In genomic region chr15:46461416-46461815, GRCh38 we compare ENCODE assay signal across 18 cellular contexts.
DNase-seq lines count a peak whose midpoint lies in the region; ATAC-seq and TF ChIP-seq lines count a peak whose summit lies in the region.
"Had no signal": no experiment of that assay in that cellular context is flagged by ENCODE, and none has a peak within 500 bp of the region (broad histone marks: within the 10 kb centered on the region; RNA-seq: fewer than 3 reads in every experiment).

No MANE protein-coding gene starts in this region.

- no peaks in the 10 kb centered on the region for H3F3A ChIP-seq in SK-N-SH (replicated peaks; ENCODE audit: insufficient read depth)

- POLR2A ChIA-PET in SK-N-SH (lab: Yijun Ruan, JAX), result no interaction called here

- H3K9me2 ChIP-seq in SK-N-SH, result no peaks in the 10 kb centered on the region

- intact Hi-C loops in testis (cut with DNase I; ENCODE audit: low total_unique reads), result no loop called here
- intact Hi-C loops in ascending aorta (cut with DNase I), result no loop called here

- no peak overlapping the region for H3K4me2 ChIP-seq in SK-N-SH
- H3K4me2 ChIP-seq: PC-9 had no signal

- 37% methylated on average over 2 of the region's 2 CpGs for WGBS in SK-N-SH (ENCODE audit: low lambda C conversion rate)
- 62 to 64% methylated on average over 2 of the region's 2 CpGs for WGBS in testis, 2 donors

- TF ChIP-seq CTCF in SK-N-SH (IDR thresholded peaks at IDR 0.05), result no peak
- TF ChIP-seq CTCF in fibroblast of pulmonary artery (IDR thresholded peaks at IDR 0.05; ENCODE audit: low read length, missing control alignments), result no peak
- no peak for TF ChIP-seq CTCF in testis (IDR thresholded peaks at IDR 0.05)
- TF ChIP-seq CTCF in ascending aorta (IDR thresholded peaks at IDR 0.05), result no peak

- no peaks in the 10 kb centered on the region for H3K9me3 ChIP-seq in SK-N-SH
- H3K9me3 ChIP-seq in testis, result no peaks in the 10 kb centered on the region
- no peaks in the 10 kb centered on the region for H3K9me3 ChIP-seq in ascending aorta

- DNase-seq in SK-N-SH, result no peak
- DNase-seq in HT1080 (ENCODE audit: low read depth), result peak; percentile 72
- DNase-seq in fibroblast of pulmonary artery (ENCODE audit: low read depth), result peak; percentile 55
- peak; percentile 34 for DNase-seq in testis
- DNase-seq in ascending aorta (ENCODE audit: low spot score in 2 of 2), result no peak
- DNase-seq: DMS153, IMR-90, Karpas-422, MM.1S, NCI-H1092 treated with DMSO at 0.1 percent for 48 hours, NCI-H2081 treated with DMSO at 0.1 percent for 48 hours, NCI-H510A treated with DMSO at 0.1 percent for 48 hours, PC-9 had no signal

- no peaks in the 10 kb centered on the region for H3K27me3 ChIP-seq in SK-N-SH (ENCODE audit: insufficient read depth)
- no peaks in the 10 kb centered on the region for H3K27me3 ChIP-seq in testis
- no peaks in the 10 kb centered on the region for H3K27me3 ChIP-seq in ascending aorta

- CTCF ChIA-PET in SK-N-SH (lab: Yijun Ruan, JAX), result no interaction called here

- no peak for TF ChIP-seq RAD21 in SK-N-SH (IDR thresholded peaks at IDR 0.05; ENCODE audit: low read length)

- H3K36me3 ChIP-seq in SK-N-SH (replicated peaks in 1 of 2; ENCODE audit: control insufficient read depth in 1 of 2, insufficient read depth in 2 of 2, low read length in 1 of 2), result no peaks in the 10 kb centered on the region
- H3K36me3 ChIP-seq in testis (ENCODE audit: low read depth, missing control alignments), result no peaks in the 10 kb centered on the region
- no peaks in the 10 kb centered on the region for H3K36me3 ChIP-seq in ascending aorta

- no peak overlapping the region for H3K9ac ChIP-seq in SK-N-SH

- TF ChIP-seq POLR2A in testis (IDR thresholded peaks at IDR 0.05), result no peak

- H3K4me1 ChIP-seq in SK-N-SH (ENCODE audit: control insufficient read depth in 1 of 2, insufficient read depth in 2 of 2, low read depth in 1 of 2, low read length in 1 of 2), result no peaks in the 10 kb centered on the region
- no peaks in the 10 kb centered on the region for H3K4me1 ChIP-seq in testis
- no peaks in the 10 kb centered on the region for H3K4me1 ChIP-seq in ascending aorta

- H4K20me1 ChIP-seq in SK-N-SH (ENCODE audit: insufficient read depth), result no peaks in the 10 kb centered on the region

- TF ChIP-seq EP300 in SK-N-SH (IDR thresholded peaks at IDR 0.05; ENCODE audit: borderline replicate concordance in 1 of 2, low read depth in 1 of 2, low read length in 1 of 2), result no peak

- no peak overlapping the region for H3K27ac ChIP-seq in SK-N-SH (ENCODE audit: low read depth in 2 of 2, low read length in 1 of 2)
- H3K27ac ChIP-seq in testis, result no peak overlapping the region
- no peak overlapping the region for H3K27ac ChIP-seq in ascending aorta
- H3K27ac ChIP-seq: 22Rv1, C4-2B, PC-9 had no signal

- peak overlapping the region; percentile 57; the same call in 1 of the 2 replicates for H2AFZ ChIP-seq in SK-N-SH (ENCODE audit: low read depth)
- H2AFZ ChIP-seq: PC-9 had no signal

- H3K79me2 ChIP-seq in SK-N-SH (ENCODE audit: insufficient read depth), result no peaks in the 10 kb centered on the region

- H3K4me3 ChIP-seq in SK-N-SH (ENCODE audit: low read depth in 2 of 2, low read length in 1 of 2), result no peak overlapping the region
- no peak overlapping the region for H3K4me3 ChIP-seq in fibroblast of pulmonary artery (replicated peaks; ENCODE audit: low read depth, low read length)
- no peak overlapping the region for H3K4me3 ChIP-seq in testis
- no peak overlapping the region for H3K4me3 ChIP-seq in ascending aorta
- H3K4me3 ChIP-seq: PC-9 had no signal

- ATAC-seq in SK-N-SH treated with all-trans-retinoic acid at 6 μM for 48 hours (no peak), HG02970 (IDR thresholded peaks at IDR 0.05; ENCODE audit: low FRiP score, unreplicated experiment) (no peak), GM19324 (IDR thresholded peaks at IDR 0.05; ENCODE audit: low FRiP score, unreplicated experiment) (no peak)

TF ChIP-seq in SK-N-SH, 30 proteins besides CTCF, POLR2A, EP300 and RAD21 (continues in another document):
- no peak for TF ChIP-seq NRF1 (IDR thresholded peaks at IDR 0.05; ENCODE audit: low read depth, low read length)
- no peak for TF ChIP-seq NFIC (IDR thresholded peaks at IDR 0.05; ENCODE audit: borderline replicate concordance)
- no peak for TF ChIP-seq GABPA (IDR thresholded peaks at IDR 0.05; ENCODE audit: low read depth)
- TF ChIP-seq FOXM1 (IDR thresholded peaks at IDR 0.05; ENCODE audit: low read depth), result no peak
- no peak for TF ChIP-seq PBX3 (IDR thresholded peaks at IDR 0.05)
- TF ChIP-seq MAX (IDR thresholded peaks at IDR 0.05; ENCODE audit: low read depth), result no peak
- TF ChIP-seq TCF12 (IDR thresholded peaks at IDR 0.05), result no peak
- TF ChIP-seq RCOR1 (IDR thresholded peaks at IDR 0.05; ENCODE audit: low read length), result no peak
- TF ChIP-seq ELF1 (IDR thresholded peaks at IDR 0.05), result no peak
- no peak for TF ChIP-seq POLR2AphosphoS5 (IDR thresholded peaks at IDR 0.05; ENCODE audit: low read depth, low read length)

TF ChIP-seq in SK-N-SH treated with all-trans-retinoic acid at 6 μM for 48 hours, 23 proteins besides CTCF, POLR2A, EP300 and RAD21:
- no peak for TF ChIP-seq SNAI2 (CRISPR knock-in tag; IDR thresholded peaks at IDR 0.05)

Comparison
In these comparisons a context has a peak if more than half of its experiments do, and no peak if none do; other contexts are left out.
1. DNase-seq: peak in HT1080 (single experiment), fibroblast of pulmonary artery (single experiment) and testis (single experiment); none in SK-N-SH (single experiment) and ascending aorta (0 of 2).